ENCODE assay signal across 21 cellular contexts in genomic region chr18:59385191-59385590, GRCh38.
"Had no signal": no experiment of that assay in that cellular context is flagged by ENCODE, and none has a peak within 500 bp of the region (broad histone marks: within the 10 kb centered on the region; RNA-seq: fewer than 3 reads in every experiment).

No MANE protein-coding gene starts in this region.

- H3K27me3 ChIP-seq: brain microvascular endothelial cell had no signal

- H3K4me3 ChIP-seq: K562 had no signal

- DNase-seq: activated B cell treated with CpG ODN at 0.5 μM for 24 hours; activated CD4-positive, alpha-beta T cell treated with anti-CD3 and anti-CD28 coated beads for 1 hour; activated CD4-positive, alpha-beta T cell treated with anti-CD3 and anti-CD28 coated beads, Interleukin-2, amount 10 ng/mL, durations not matched to agents 24 days and 14 days; activated CD4-positive, alpha-beta T cell treated with anti-CD3 and anti-CD28 coated beads, Interleukin-2, amount 50 U/mL, for 48 hours; activated gamma-delta T cell treated with Interleukin-2 at 50 U/mL for 16 hours; activated naive CD4-positive, alpha-beta T cell treated with anti-CD3 and anti-CD28 coated beads, Interleukin-2, amount 10 ng/mL, durations not matched to agents 7 days and 5 days; activated naive CD8-positive, alpha-beta T cell treated with anti-CD3 and anti-CD28 coated beads for 36 hours; activated T-cell treated with anti-CD3 and anti-CD28 coated beads, Interleukin-2, amount 50 U/mL, for 72 hours; brain microvascular endothelial cell; cerebellar nuclear complex; NCI-H1105; NCI-H146; NCI-H187 treated with DMSO at 0.1 percent for 48 hours; NCI-H2107; NCI-H446 treated with DMSO at 0.1 percent for 48 hours; NCI-H524 treated with DMSO at 0.1 percent for 48 hours; PC-3; SIG-M5; T-helper 2 cell; T1000 had no signal

- H3K27ac ChIP-seq: brain microvascular endothelial cell had no signal

- H3K36me3 ChIP-seq: brain microvascular endothelial cell had no signal
